Comparison of ENCODE assay signal across 11 cellular contexts in the genomic region with DNA sequence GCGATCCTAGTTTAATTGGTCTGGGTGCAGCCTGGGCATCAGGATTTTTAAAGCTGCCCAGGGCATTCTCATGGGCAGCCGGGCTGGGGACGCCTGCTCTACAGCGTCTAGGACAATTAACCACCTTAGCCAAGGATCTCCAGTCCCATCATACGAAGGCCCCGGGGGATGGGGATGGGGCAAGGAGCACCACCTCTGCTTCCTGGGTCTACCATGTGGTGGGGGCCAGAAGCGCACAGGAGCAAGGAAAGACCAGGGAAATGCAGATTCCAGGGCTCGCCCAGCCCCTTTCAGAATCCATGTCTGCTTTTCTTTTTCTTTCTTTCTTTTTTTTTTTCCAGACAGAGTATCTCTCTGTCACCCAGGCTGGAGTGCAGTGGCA. TPM values are rescaled to one million over a fixed set of nuclear protein-coding genes. Genes with fewer than 3 reads are reported as not detected.
DNase-seq lines count a peak whose midpoint lies in the region; ATAC-seq, FAIRE-seq and TF ChIP-seq lines count a peak whose summit lies in the region.
"Had no signal": no experiment of that assay in that cellular context is flagged by ENCODE, and none has a peak within 500 bp of the region (broad histone marks: within the 10 kb centered on the region; RNA-seq: fewer than 3 reads in every experiment).

No MANE protein-coding gene starts in this region.

- peak overlapping the region in 2 of 11 experiments; percentile 10 to 44; a peak in 2 of 22 replicates for H3K9ac ChIP-seq in BLaER1 treated with 17β-estradiol and CSF1 and Interleukin-3, amounts not matched to agents 10 nM and 100 nM
- H3K9ac ChIP-seq in HUES48 (ENCODE audit: low read depth, low read length) (no peak overlapping the region), HepG2 (ENCODE audit: insufficient read depth, low read depth, low read length) (peak overlapping the region; percentile 41)

- TF ChIP-seq CTCF in body of pancreas (IDR thresholded peaks at IDR 0.05) (no peak), HepG2 (CRISPR knock-in tag; IDR thresholded peaks at IDR 0.05) (no peak), OCI-LY7 (conservative IDR thresholded peaks at IDR 0.05; ENCODE audit: low read length) (no peak)

- TF ChIP-seq POLR2A in body of pancreas (IDR thresholded peaks at IDR 0.05) (no peak), HepG2 (IDR thresholded peaks at IDR 0.05; ENCODE audit: insufficient read depth in 1 of 2, low read depth in 2 of 2, low read length in 2 of 2) (no peak)

- H3K27ac ChIP-seq in BLaER1 treated with 17β-estradiol and CSF1 and Interleukin-3, amounts not matched to agents 10 nM and 100 nM: no peak overlapping the region; a peak in 1 of 22 replicates
- H3K27ac ChIP-seq in HUES48 (ENCODE audit: low read depth, low read length): no peak overlapping the region
- H3K27ac ChIP-seq in body of pancreas: peak overlapping the region in 3 of 4 donors; percentile 41 to 66 (median 59)
- no peak overlapping the region for H3K27ac ChIP-seq in HepG2 (ENCODE audit: extremely low read length, insufficient read depth, low read length)
- H3K27ac ChIP-seq in OCI-LY7 (ENCODE audit: low read depth, low read length, poor library complexity, severe bottlenecking): no peak overlapping the region
- H3K27ac ChIP-seq: foreskin keratinocyte, tibial artery had no signal

- peaks cover 0 to 29% (median 21%) of the 10 kb centered on the region in 10 experiments; a peak in 15 of 20 replicates for H3K4me1 ChIP-seq in BLaER1 treated with 17β-estradiol and CSF1 and Interleukin-3, amounts not matched to agents 10 nM and 100 nM
- H3K4me1 ChIP-seq in HUES48 (ENCODE audit: control insufficient read depth, insufficient read depth, low read length): peaks cover 9% of the 10 kb centered on the region; the same call in 1 of the 2 replicates
- H3K4me1 ChIP-seq in body of pancreas: peaks cover 29% of the 10 kb centered on the region
- H3K4me1 ChIP-seq in HepG2 (ENCODE audit: insufficient read depth, low read length): peaks cover 39% of the 10 kb centered on the region
- no peaks in the 10 kb centered on the region for H3K4me1 ChIP-seq in OCI-LY7 (ENCODE audit: insufficient read depth, low read length, poor library complexity, severe bottlenecking)
- H3K4me1 ChIP-seq: foreskin keratinocyte had no signal

- intact Hi-C loops in body of pancreas (cut with DNase I) (no loop called here), HepG2 (cut with micrococcal nuclease; ENCODE audit: unreplicated experiment) (loop anchor here (1.0 kb wide), 3 partner anchors 30 to 118 kb away; a partner anchor contains a TSS), OCI-LY7 (cut with micrococcal nuclease; ENCODE audit: unreplicated experiment) (no loop called here)

- no peaks in the 10 kb centered on the region for H3K9me3 ChIP-seq in BLaER1 treated with 17β-estradiol and CSF1 and Interleukin-3, amounts not matched to agents 10 nM and 100 nM (replicated peaks in 1 of 11)
- no peaks in the 10 kb centered on the region for H3K9me3 ChIP-seq in HUES48 (ENCODE audit: control insufficient read depth, insufficient read depth, low read length)
- no peaks in the 10 kb centered on the region for H3K9me3 ChIP-seq in body of pancreas
- H3K9me3 ChIP-seq in HepG2 (ENCODE audit: low read length): no peaks in the 10 kb centered on the region
- H3K9me3 ChIP-seq in OCI-LY7 (ENCODE audit: low read length): no peaks in the 10 kb centered on the region
- H3K9me3 ChIP-seq: tibial artery had no signal

- H3K27me3 ChIP-seq in BLaER1 treated with 17β-estradiol and CSF1 and Interleukin-3, amounts not matched to agents 10 nM and 100 nM: no peaks in the 10 kb centered on the region
- no peaks in the 10 kb centered on the region for H3K27me3 ChIP-seq in HUES48 (ENCODE audit: control insufficient read depth, insufficient read depth, low read length)
- no peaks in the 10 kb centered on the region for H3K27me3 ChIP-seq in body of pancreas
- H3K27me3 ChIP-seq in HepG2 (ENCODE audit: control insufficient read depth in 1 of 2, insufficient read depth in 2 of 2, low read length in 2 of 2): no peaks in the 10 kb centered on the region
- H3K27me3 ChIP-seq: foreskin keratinocyte, tibial artery had no signal

- no peaks in the 10 kb centered on the region for H3K79me2 ChIP-seq in HepG2 (ENCODE audit: insufficient read depth, low read length)
- H3K79me2 ChIP-seq in OCI-LY7 (ENCODE audit: insufficient read depth, low read depth, low read length): no peaks in the 10 kb centered on the region

- DNase-seq in body of pancreas (no peak), HepG2 (ENCODE audit: low spot score) (no peak), OCI-LY7 (ENCODE audit: low spot score) (no peak), OCI-M2 (lab: John Stamatoyannopoulos, UW; ENCODE audit: unreplicated experiment) (no peak), dermis blood vessel endothelial cell (no peak)
- DNase-seq: foreskin keratinocyte, tibial artery had no signal

- CTCF ChIA-PET in HepG2 (lab: Yijun Ruan, JAX; ENCODE audit: low intra/inter-chr PET ratio, low total read pairs) (interaction anchor here (1.5 to 2.0 kb wide), 2 partner anchors 77 to 118 kb away, joined by 7 to 15 read pairs; no protein-coding TSS in a partner anchor), OCI-LY7 (lab: Charles Lee; ENCODE audit: unreplicated experiment) (no interaction called here)

- no peaks in the 10 kb centered on the region for H3K9me2 ChIP-seq in OCI-LY7 (ENCODE audit: insufficient read depth, low read length)

- H3K4me2 ChIP-seq in BLaER1 treated with 17β-estradiol and CSF1 and Interleukin-3, amounts not matched to agents 10 nM and 100 nM: peak overlapping the region in 8 of 11 experiments; percentile 15 to 68 (median 34); a peak in 9 of 22 replicates
- H3K4me2 ChIP-seq in HepG2 (ENCODE audit: low read depth, low read length) (peak overlapping the region; percentile 65), OCI-LY7 (ENCODE audit: low read length) (no peak overlapping the region)

- H4K20me1 ChIP-seq in BLaER1 treated with 17β-estradiol and CSF1 and Interleukin-3, amounts not matched to agents 10 nM and 100 nM: peaks cover 0 to 26% (median 0%) of the 10 kb centered on the region in 11 experiments; a peak in 8 of 22 replicates
- H4K20me1 ChIP-seq in HepG2 (ENCODE audit: insufficient read depth, low read length) (no peaks in the 10 kb centered on the region), OCI-LY7 (ENCODE audit: insufficient read depth, low read length) (no peaks in the 10 kb centered on the region)

- H3K4me3 ChIP-seq in BLaER1 treated with 17β-estradiol and CSF1 and Interleukin-3, amounts not matched to agents 10 nM and 100 nM: no peak overlapping the region
- H3K4me3 ChIP-seq in HUES48 (ENCODE audit: low read depth, low read length) (peak overlapping the region; percentile 62; the same call in 1 of the 2 replicates), body of pancreas (no peak overlapping the region), HepG2 (replicated peaks in 1 of 3; ENCODE audit: insufficient read depth in 1 of 3, low read depth in 2 of 3, low read length in 3 of 3) (0 out of 6 replicates have a peak overlapping the region, but pooled peaks of 1 of the 3 experiments have one; percentile 50), OCI-LY7 (ENCODE audit: low read depth, low read length, poor library complexity, severe bottlenecking) (no peak overlapping the region)
- H3K4me3 ChIP-seq: tibial artery had no signal

- FAIRE-seq in HepG2 (lab: Jason Lieb, UNC): no peak
- FAIRE-seq: islet of Langerhans had no signal

- POLR2A ChIA-PET in HepG2 (lab: Yijun Ruan, JAX): interaction anchor here (0.8 to 8.5 kb wide), 4 partner anchors 13 to 195 kb away, joined by 3 to 111 read pairs (median 5); no protein-coding TSS in a partner anchor
- POLR2A ChIA-PET in OCI-LY7 (lab: Charles Lee): interaction anchor here (0.6 kb wide), 1 partner anchor 21 kb away, joined by 3 read pairs; no protein-coding TSS in a partner anchor

- H2AFZ ChIP-seq in HepG2 (ENCODE audit: low read length) (no peak overlapping the region), OCI-LY7 (ENCODE audit: low read length) (no peak overlapping the region)

- ATAC-seq in body of pancreas (peak; percentile 7), HepG2 (peak; percentile 9), HG03108 (IDR thresholded peaks at IDR 0.05; ENCODE audit: unreplicated experiment) (no peak)
- ATAC-seq: foreskin keratinocyte had no signal

- peaks cover 0 to 21% (median 10%) of the 10 kb centered on the region in 11 experiments; a peak in 10 of 22 replicates for H3K36me3 ChIP-seq in BLaER1 treated with 17β-estradiol and CSF1 and Interleukin-3, amounts not matched to agents 10 nM and 100 nM
- H3K36me3 ChIP-seq in HUES48 (ENCODE audit: control insufficient read depth, insufficient read depth, low read length) (peaks cover 28% of the 10 kb centered on the region; the same call in 1 of the 2 replicates), body of pancreas (replicated peaks in 1 of 2; ENCODE audit: insufficient read depth in 1 of 2, low read depth in 2 of 2) (no peaks in the 10 kb centered on the region), HepG2 (replicated peaks in 1 of 2; ENCODE audit: control insufficient read depth in 1 of 2, insufficient read depth in 2 of 2, low read length in 2 of 2) (peaks cover 2 to 10% of the 10 kb centered on the region in 2 experiments; a peak in 3 of 5 replicates), OCI-LY7 (ENCODE audit: insufficient read depth, low read length) (no peaks in the 10 kb centered on the region)

- TF ChIP-seq EP300 in HepG2 (IDR thresholded peaks at IDR 0.05; ENCODE audit: low read depth in 2 of 2, low read length in 2 of 2): no peak
- no peak for TF ChIP-seq EP300 in HepG2 (CRISPR knock-in tag; IDR thresholded peaks at IDR 0.05; ENCODE audit: borderline replicate concordance)

- no peak for TF ChIP-seq RAD21 in HepG2 (CRISPR knock-in tag; IDR thresholded peaks at IDR 0.05)

- in situ Hi-C loops in HepG2 (cut with HindIII; ENCODE audit: extremely low pct_ligation_motif_present, low pct_unique_long_range_greater_than_20kb): loop anchor here (5.0 kb wide), 2 partner anchors 76 to 116 kb away; no protein-coding TSS in a partner anchor

- BruUV-seq in HepG2 (replicated peaks; lab: Mats Ljungman, UMichigan) (no TSS peak), OCI-LY7 (replicated peaks; lab: Mats Ljungman, UMichigan) (no TSS peak)

- 30 to 32% methylated on average over 8 of the region's 8 CpGs for WGBS in body of pancreas, 2 donors
- 46% methylated on average over 7 of the region's 8 CpGs for WGBS in HepG2 (ENCODE audit: low lambda C conversion rate)

RNA-seq across cellular contexts. Expression of a gene that starts 29.3 kb away (rescaled TPM):
- total RNA-seq in body of pancreas (10 to 100 TPM; 21.0 to 37.2 TPM), HepG2 (2016; rRNA removed; fragmentation: Illumina TruSeq; extraction: Trizol) (24.7 and 24.9 TPM in 2 replicates), OCI-LY7 (2022) (0.63 and 0.74 TPM in 2 replicates), dermis blood vessel endothelial cell (44.9 and 61.8 TPM in 2 replicates)
- 4.0 and 5.5 TPM in 2 replicates for total RNA-seq in HepG2 (2016; cell fraction: cytosol; rRNA removed; fragmentation: Illumina TruSeq; extraction: Trizol; ENCODE audit: low read depth)
- total RNA-seq in HepG2 (2016; cell fraction: insoluble cytoplasmic fraction; rRNA removed; fragmentation: Illumina TruSeq; extraction: Trizol): 22.2 and 25.3 TPM in 2 replicates
- total RNA-seq in HepG2 (2016; cell fraction: membrane; rRNA removed; fragmentation: Illumina TruSeq; extraction: Trizol): 15.6 and 15.7 TPM in 2 replicates
- 18.9 and 20.0 TPM in 2 replicates for total RNA-seq in HepG2 (2016; cell fraction: nucleus; rRNA removed; fragmentation: Illumina TruSeq; extraction: Trizol)
- polyA plus RNA-seq in HepG2 (2011; rRNA removed): 14.9 and 18.6 TPM in 2 replicates
- 10.0 and 12.5 TPM in 2 replicates for polyA plus RNA-seq in HepG2 (2011; cell fraction: cytosol; rRNA removed)
- 35.5 and 43.5 TPM in 2 replicates for polyA plus RNA-seq in HepG2 (2011; cell fraction: nucleus; rRNA removed)
- 20.5 and 25.8 TPM in 2 replicates for polyA plus RNA-seq in HepG2 (2012)
- 3.1 and 3.8 TPM in 2 replicates for polyA plus RNA-seq in HepG2 (2016; cell fraction: cytosol; fragmentation: Illumina TruSeq; extraction: Trizol; ENCODE audit: low read depth)
- polyA plus RNA-seq in HepG2 (2016; cell fraction: insoluble cytoplasmic fraction; fragmentation: Illumina TruSeq; extraction: Trizol; ENCODE audit: low read depth): 10.7 and 16.1 TPM in 2 replicates
- 8.3 and 8.6 TPM in 2 replicates for polyA plus RNA-seq in HepG2 (2016; cell fraction: membrane; fragmentation: Illumina TruSeq; extraction: Trizol; ENCODE audit: low read depth)
- polyA plus RNA-seq in HepG2 (2016; cell fraction: nucleus; fragmentation: Illumina TruSeq; extraction: Trizol; ENCODE audit: insufficient read depth, low read depth): 19.8 and 20.3 TPM in 2 replicates
- 7.0 and 54.0 TPM in 2 replicates for polyA minus RNA-seq in HepG2 (2011; rRNA and poly(A)+ RNA removed; ENCODE audit: low replicate concordance)
- polyA minus RNA-seq in HepG2 (2011; cell fraction: cytosol; rRNA and poly(A)+ RNA removed): 16.7 and 20.3 TPM in 2 replicates
- 27.6 and 28.5 TPM in 2 replicates for polyA minus RNA-seq in HepG2 (2011; cell fraction: nucleus; rRNA and poly(A)+ RNA removed)
- 0.38 and 0.41 TPM in 2 replicates for total RNA-seq in OCI-LY7 (2014; rRNA removed; shearing (Covaris generic))

RNA-seq across cellular contexts. Expression of a gene that starts 30.1 kb away (rescaled TPM):
- 10 to 100 TPM in 1 of 2 donors, 1 to 10 TPM in 1; 2.9 to 13.5 TPM for total RNA-seq in body of pancreas
- total RNA-seq in HepG2 (2016; rRNA removed; fragmentation: Illumina TruSeq; extraction: Trizol): 3.8 and 5.5 TPM in 2 replicates
- 46.8 and 47.3 TPM in 2 replicates for total RNA-seq in HepG2 (2016; cell fraction: cytosol; rRNA removed; fragmentation: Illumina TruSeq; extraction: Trizol; ENCODE audit: low read depth)
- total RNA-seq in HepG2 (2016; cell fraction: insoluble cytoplasmic fraction; rRNA removed; fragmentation: Illumina TruSeq; extraction: Trizol): 2.3 and 7.7 TPM in 2 replicates
- 11.8 and 13.0 TPM in 2 replicates for total RNA-seq in HepG2 (2016; cell fraction: membrane; rRNA removed; fragmentation: Illumina TruSeq; extraction: Trizol)
- 6.5 and 8.4 TPM in 2 replicates for total RNA-seq in HepG2 (2016; cell fraction: nucleus; rRNA removed; fragmentation: Illumina TruSeq; extraction: Trizol)
- 4.1 and 4.8 TPM in 2 replicates for polyA plus RNA-seq in HepG2 (2011; rRNA removed)
- 1.4 TPM in 2 replicates for polyA plus RNA-seq in HepG2 (2011; cell fraction: cytosol; rRNA removed)
- polyA plus RNA-seq in HepG2 (2011; cell fraction: nucleus; rRNA removed): 17.6 and 21.2 TPM in 2 replicates
- polyA plus RNA-seq in HepG2 (2012): 2.2 and 4.3 TPM in 2 replicates
- 0.32 and 0.43 TPM in 2 replicates for polyA plus RNA-seq in HepG2 (2016; cell fraction: cytosol; fragmentation: Illumina TruSeq; extraction: Trizol; ENCODE audit: low read depth)
- 2.2 and 2.4 TPM in 2 replicates for polyA plus RNA-seq in HepG2 (2016; cell fraction: insoluble cytoplasmic fraction; fragmentation: Illumina TruSeq; extraction: Trizol; ENCODE audit: low read depth)
- 0.74 and 0.84 TPM in 2 replicates for polyA plus RNA-seq in HepG2 (2016; cell fraction: membrane; fragmentation: Illumina TruSeq; extraction: Trizol; ENCODE audit: low read depth)
- 19.3 and 21.2 TPM in 2 replicates for polyA plus RNA-seq in HepG2 (2016; cell fraction: nucleus; fragmentation: Illumina TruSeq; extraction: Trizol; ENCODE audit: insufficient read depth, low read depth)
- polyA minus RNA-seq in HepG2 (2011; rRNA and poly(A)+ RNA removed; ENCODE audit: low replicate concordance): 3.0 and 3.8 TPM in 2 replicates
- 1.8 and 4.1 TPM in 2 replicates for polyA minus RNA-seq in HepG2 (2011; cell fraction: cytosol; rRNA and poly(A)+ RNA removed)
- polyA minus RNA-seq in HepG2 (2011; cell fraction: nucleus; rRNA and poly(A)+ RNA removed): 7.0 and 8.0 TPM in 2 replicates
- not detected in 2 replicates for total RNA-seq in OCI-LY7 (2014; rRNA removed; shearing (Covaris generic))
- total RNA-seq in OCI-LY7 (2022): not detected in 2 replicates
- 1.4 and 2.2 TPM in 2 replicates for total RNA-seq in dermis blood vessel endothelial cell

Comparison
In these comparisons a context has a peak if more than half of its experiments do, and no peak if none do; other contexts are left out.
1. H3K27ac ChIP-seq: peak in body of pancreas (3 of 4); none in BLaER1 treated with 17β-estradiol and CSF1 and Interleukin-3, amounts not matched to agents 10 nM and 100 nM (0 of 11), HUES48 (single experiment), HepG2 (single experiment) and OCI-LY7 (single experiment).